ENCODE assay signal across 10 cellular contexts in the genomic region with DNA sequence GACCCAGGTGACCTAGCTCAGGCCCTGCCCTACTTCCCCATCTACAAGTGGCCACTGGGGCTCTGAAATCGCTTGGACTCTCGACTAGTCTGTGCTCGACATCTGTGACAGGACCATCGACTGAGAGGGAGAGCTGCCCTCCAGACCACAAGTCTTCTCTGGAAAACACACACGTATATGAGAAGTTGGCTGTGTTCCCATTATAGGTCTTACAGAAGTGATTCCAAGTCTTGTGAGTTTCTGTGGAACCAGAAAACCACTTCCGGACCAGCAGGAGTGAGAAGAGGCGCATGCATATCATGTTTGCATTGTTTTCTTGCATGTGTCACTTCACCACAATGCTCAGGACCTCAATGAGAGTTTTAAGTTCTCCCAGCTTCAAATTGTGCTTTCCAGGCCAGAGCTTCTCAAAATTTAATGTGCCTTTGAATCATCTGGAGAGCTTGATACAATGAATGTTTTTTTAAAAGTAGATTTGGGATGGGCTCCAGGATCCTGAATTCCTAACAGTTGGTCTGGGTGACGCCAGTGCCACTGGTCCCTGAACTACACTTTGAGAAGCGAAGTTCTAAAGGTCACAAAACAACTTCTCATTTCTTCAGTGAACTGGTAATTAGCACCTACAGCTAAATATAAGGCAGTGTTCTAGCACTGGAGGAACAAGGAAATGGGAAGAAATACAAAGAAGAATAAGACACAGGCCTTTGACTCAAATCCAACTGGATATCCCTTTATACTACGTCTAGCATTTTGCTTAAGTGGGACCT. TPM values are rescaled to one million over a fixed set of nuclear protein-coding genes. Genes with fewer than 3 reads are reported as not detected.
DNase-seq lines count a peak whose midpoint lies in the region; ATAC-seq and TF ChIP-seq lines count a peak whose summit lies in the region.
"Had no signal": no experiment of that assay in that cellular context is flagged by ENCODE, and none has a peak within 500 bp of the region (broad histone marks: within the 10 kb centered on the region; RNA-seq: fewer than 3 reads in every experiment).

No MANE protein-coding gene starts in this region.

- H3K4me3 Mint-ChIP-seq in activated naive CD8-positive, alpha-beta T cell: no peak overlapping the region
- no peak overlapping the region for H3K4me3 Mint-ChIP-seq in activated naive CD4-positive, alpha-beta T cell treated with anti-CD3 and anti-CD28 coated beads, Interleukin-2, amount 10 ng/mL, durations not matched to agents 7 days and 5 days

- CTCF ChIA-PET in activated naive CD4-positive, alpha-beta T cell treated with anti-CD3 and anti-CD28 coated beads, Interleukin-2, amount 10 ng/mL, durations not matched to agents 7 days and 5 days (lab: Charles Lee): no interaction called here

- DNase-seq in AG10803 (ENCODE audit: low read depth) (peak; percentile 92), HFF-Myc (ENCODE audit: extremely low read depth, low read depth) (peak; percentile 65), left lobe of liver (ENCODE audit: low spot score) (no peak), NCI-H1092 treated with DMSO at 0.1 percent for 48 hours (lab: John Stamatoyannopoulos, UW) (no peak)
- no peak for DNase-seq in stimulated activated CD4-positive, alpha-beta T cell treated with anti-CD3 and anti-CD28 coated beads, Interleukin-4, amount 100 ng/mL, for 1 hour
- DNase-seq in activated naive CD4-positive, alpha-beta T cell treated with anti-CD3 and anti-CD28 coated beads, Interleukin-2, amount 10 ng/mL, durations not matched to agents 7 days and 5 days: no peak
- DNase-seq: activated CD4-positive, alpha-beta T cell treated with anti-CD3 and anti-CD28 coated beads for 4 hours had no signal

- ATAC-seq in left lobe of liver: peak; percentile 48
- no peak for ATAC-seq in GM19328 (IDR thresholded peaks at IDR 0.05; ENCODE audit: unreplicated experiment)

- H3K27ac Mint-ChIP-seq in activated naive CD8-positive, alpha-beta T cell: peak overlapping the region; percentile 79
- H3K27ac Mint-ChIP-seq in activated naive CD4-positive, alpha-beta T cell treated with anti-CD3 and anti-CD28 coated beads, Interleukin-2, amount 10 ng/mL, durations not matched to agents 7 days and 5 days: no peak overlapping the region

- no peak overlapping the region for H3K4me3 ChIP-seq in AG10803 (ENCODE audit: low read length)
- H3K4me3 ChIP-seq in HFF-Myc (replicated peaks; ENCODE audit: low read depth, low read length): no peak overlapping the region

- H3K4me1 Mint-ChIP-seq in activated naive CD8-positive, alpha-beta T cell (ENCODE audit: low read depth): peaks cover 6% of the 10 kb centered on the region
- H3K4me1 Mint-ChIP-seq in activated naive CD4-positive, alpha-beta T cell treated with anti-CD3 and anti-CD28 coated beads, Interleukin-2, amount 10 ng/mL, durations not matched to agents 7 days and 5 days: peaks cover 24% of the 10 kb centered on the region

- H3K36me3 Mint-ChIP-seq in activated naive CD8-positive, alpha-beta T cell: peaks cover 3% of the 10 kb centered on the region
- peaks cover 3% of the 10 kb centered on the region for H3K36me3 Mint-ChIP-seq in activated naive CD4-positive, alpha-beta T cell treated with anti-CD3 and anti-CD28 coated beads, Interleukin-2, amount 10 ng/mL, durations not matched to agents 7 days and 5 days

- no peaks in the 10 kb centered on the region for H3K27me3 Mint-ChIP-seq in activated naive CD8-positive, alpha-beta T cell
- peaks cover 5% of the 10 kb centered on the region for H3K27me3 Mint-ChIP-seq in activated naive CD4-positive, alpha-beta T cell treated with anti-CD3 and anti-CD28 coated beads, Interleukin-2, amount 10 ng/mL, durations not matched to agents 7 days and 5 days

- H3K9me3 Mint-ChIP-seq in activated naive CD8-positive, alpha-beta T cell (ENCODE audit: low read depth): no peaks in the 10 kb centered on the region
- no peaks in the 10 kb centered on the region for H3K9me3 Mint-ChIP-seq in activated naive CD4-positive, alpha-beta T cell treated with anti-CD3 and anti-CD28 coated beads, Interleukin-2, amount 10 ng/mL, durations not matched to agents 7 days and 5 days

- no peak for TF ChIP-seq CTCF in AG10803 (conservative IDR thresholded peaks at IDR 0.05; ENCODE audit: low read length)
- TF ChIP-seq CTCF in HFF-Myc (IDR thresholded peaks at IDR 0.05; ENCODE audit: low read depth, low read length, missing control alignments): no peak

RNA-seq across cellular contexts. Expression of a gene that starts 15.6 kb away (rescaled TPM):
- 202 TPM for total RNA-seq in left lobe of liver
- total RNA-seq: NCI-H460 had no signal

Comparison
In these comparisons a context has a peak if more than half of its experiments do, and no peak if none do; other contexts are left out.
1. DNase-seq: peak in AG10803 (single experiment) and HFF-Myc (single experiment); none in left lobe of liver (single experiment), stimulated activated CD4-positive, alpha-beta T cell treated with anti-CD3 and anti-CD28 coated beads, Interleukin-4, amount 100 ng/mL, for 1 hour (single experiment), activated naive CD4-positive, alpha-beta T cell treated with anti-CD3 and anti-CD28 coated beads, Interleukin-2, amount 10 ng/mL, durations not matched to agents 7 days and 5 days (single experiment) and NCI-H1092 treated with DMSO at 0.1 percent for 48 hours (single experiment).